21 cellular contexts compared by ENCODE assay signal in the genomic region with DNA sequence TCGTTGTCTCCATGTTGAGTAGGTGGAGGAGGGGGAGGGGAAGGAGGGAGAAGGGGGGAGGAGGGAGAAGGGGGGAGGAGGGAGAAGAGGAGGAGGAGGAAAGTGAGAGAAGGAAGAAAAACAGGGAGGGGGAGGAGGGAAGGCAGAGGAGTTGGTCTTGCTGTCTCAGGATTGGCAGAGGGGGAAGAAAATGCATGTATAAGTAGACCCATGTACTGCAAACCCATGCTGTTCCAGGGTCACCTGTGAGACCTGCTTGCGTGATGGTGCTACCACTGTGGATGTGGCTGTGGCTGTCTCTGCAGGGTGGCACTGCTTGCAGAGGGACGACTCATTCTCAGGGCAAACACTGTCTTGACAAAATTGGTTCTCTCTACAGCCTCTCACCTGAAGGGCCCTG.
DNase-seq lines count a peak whose midpoint lies in the region; ATAC-seq and TF ChIP-seq lines count a peak whose summit lies in the region.
"Had no signal": no experiment of that assay in that cellular context is flagged by ENCODE, and none has a peak within 500 bp of the region (broad histone marks: within the 10 kb centered on the region; RNA-seq: fewer than 3 reads in every experiment).

No MANE protein-coding gene starts in this region.

- H3F3A ChIP-seq in DOHH2 (ENCODE audit: control insufficient read depth, insufficient read depth) (0 out of 2 replicates have a peak, but pooled peaks cover 4% of the 10 kb centered on the region), OCI-LY1 (ENCODE audit: insufficient read depth, low read length) (no peaks in the 10 kb centered on the region)

- H3K9me2 ChIP-seq in DOHH2 (replicated peaks; ENCODE audit: control insufficient read depth, low read length) (no peaks in the 10 kb centered on the region), OCI-LY1 (ENCODE audit: low read depth, low read length) (no peaks in the 10 kb centered on the region)

- peak overlapping the region; percentile 53 for H3K4me3 ChIP-seq in DOHH2 (ENCODE audit: low read length)
- H3K4me3 ChIP-seq in OCI-LY1 (ENCODE audit: low read depth, low read length, poor library complexity, severe bottlenecking), result no peak overlapping the region
- no peak overlapping the region for H3K4me3 ChIP-seq in osteoblast (ENCODE audit: insufficient read depth, low read length)
- H3K4me3 ChIP-seq: A549; BLaER1 treated with 17β-estradiol and CSF1 and Interleukin-3, amounts not matched to agents 10 nM and 100 nM had no signal

- H3K4me1 ChIP-seq in DOHH2 (ENCODE audit: control insufficient read depth, low read length), result peaks cover 34% of the 10 kb centered on the region
- peaks cover 28% of the 10 kb centered on the region for H3K4me1 ChIP-seq in OCI-LY1 (ENCODE audit: insufficient read depth, low read length, severe bottlenecking)
- H3K4me1 ChIP-seq in osteoblast (ENCODE audit: insufficient read depth, low read length), result no peaks in the 10 kb centered on the region
- H3K4me1 ChIP-seq: A549; BE2C; BLaER1 treated with 17β-estradiol and CSF1 and Interleukin-3, amounts not matched to agents 10 nM and 100 nM had no signal

- ATAC-seq in HG02678 (IDR thresholded peaks at IDR 0.05; ENCODE audit: unreplicated experiment), result no peak
- ATAC-seq: A549 had no signal

- H3K36me3 ChIP-seq in DOHH2 (ENCODE audit: control insufficient read depth, low read length), result peaks cover 23% of the 10 kb centered on the region
- H3K36me3 ChIP-seq in OCI-LY1 (ENCODE audit: insufficient read depth, low read length), result peaks cover 26% of the 10 kb centered on the region
- no peaks in the 10 kb centered on the region for H3K36me3 ChIP-seq in osteoblast (ENCODE audit: insufficient read depth, low read length)

- H4K20me1 ChIP-seq in DOHH2 (ENCODE audit: control insufficient read depth, insufficient read depth, low read depth, low read length), result no peaks in the 10 kb centered on the region
- H4K20me1 ChIP-seq in OCI-LY1 (ENCODE audit: insufficient read depth, low read length), result no peaks in the 10 kb centered on the region
- no peaks in the 10 kb centered on the region for H4K20me1 ChIP-seq in osteoblast (ENCODE audit: insufficient read depth, low read length)
- H4K20me1 ChIP-seq: BLaER1 treated with 17β-estradiol and CSF1 and Interleukin-3, amounts not matched to agents 10 nM and 100 nM had no signal

- no peak for TF ChIP-seq CTCF in DOHH2 (IDR thresholded peaks at IDR 0.05; ENCODE audit: low read depth, low read length, poor library complexity, severe bottlenecking)
- TF ChIP-seq CTCF in OCI-LY1 (IDR thresholded peaks at IDR 0.05; ENCODE audit: low read length), result no peak
- no peak for TF ChIP-seq CTCF in osteoblast (IDR thresholded peaks at IDR 0.05; ENCODE audit: extremely low read depth, low read depth, low read length)

- H3K4me2 ChIP-seq in DOHH2 (ENCODE audit: low read length) (peak overlapping the region; percentile 72), OCI-LY1 (ENCODE audit: low read length) (peak overlapping the region; percentile 40; the same call in 1 of the 2 replicates), osteoblast (ENCODE audit: insufficient read depth, low read length) (no peak overlapping the region)
- H3K4me2 ChIP-seq: A549; BLaER1 treated with 17β-estradiol and CSF1 and Interleukin-3, amounts not matched to agents 10 nM and 100 nM had no signal

- no peaks in the 10 kb centered on the region for H3K27me3 ChIP-seq in DOHH2 (ENCODE audit: control insufficient read depth, low read length)
- H3K27me3 ChIP-seq in OCI-LY1 (ENCODE audit: insufficient read depth, low read length), result no peaks in the 10 kb centered on the region
- no peaks in the 10 kb centered on the region for H3K27me3 ChIP-seq in osteoblast (ENCODE audit: insufficient read depth, low read length)
- H3K27me3 ChIP-seq: BE2C; BLaER1 treated with 17β-estradiol and CSF1 and Interleukin-3, amounts not matched to agents 10 nM and 100 nM had no signal

- H3K79me2 ChIP-seq in DOHH2 (ENCODE audit: control insufficient read depth, low read length) (no peaks in the 10 kb centered on the region), OCI-LY1 (ENCODE audit: insufficient read depth, low read length) (no peaks in the 10 kb centered on the region), osteoblast (ENCODE audit: insufficient read depth, low read length) (no peaks in the 10 kb centered on the region)

- H3K27ac ChIP-seq in DOHH2 (ENCODE audit: low read depth, low read length) (peak overlapping the region; percentile 61; the same call in 1 of the 2 replicates), OCI-LY1 (ENCODE audit: low read depth, low read length, poor library complexity, severe bottlenecking) (no peak overlapping the region), osteoblast (ENCODE audit: low read depth, low read length) (no peak overlapping the region)
- H3K27ac ChIP-seq: A549; BLaER1 treated with 17β-estradiol and CSF1 and Interleukin-3, amounts not matched to agents 10 nM and 100 nM had no signal

- H3K9me3 ChIP-seq in DOHH2 (ENCODE audit: control insufficient read depth, insufficient read depth, low read length) (no peaks in the 10 kb centered on the region), OCI-LY1 (ENCODE audit: low read length) (no peaks in the 10 kb centered on the region), osteoblast (ENCODE audit: low read depth, low read length) (no peaks in the 10 kb centered on the region)
- H3K9me3 ChIP-seq: A549, BE2C had no signal

- H2AFZ ChIP-seq in OCI-LY1 (ENCODE audit: low read length), result no peak overlapping the region
- no peak overlapping the region for H2AFZ ChIP-seq in osteoblast (ENCODE audit: low read length)

- no peak overlapping the region for H3K9ac ChIP-seq in OCI-LY1 (ENCODE audit: low read length)
- H3K9ac ChIP-seq: BLaER1 treated with 17β-estradiol and CSF1 and Interleukin-3, amounts not matched to agents 10 nM and 100 nM had no signal

- peak; percentile 16 for DNase-seq in SW480 (ENCODE audit: low spot score)
- DNase-seq in osteoblast (ENCODE audit: insufficient read length, low spot score, missing footprints), result peak; percentile 32
- no peak for DNase-seq in cortex of kidney (lab: John Stamatoyannopoulos, UW)
- DNase-seq in T-helper 9 cell, result no peak
- DNase-seq: 8988T; ACHN; AML-193; BE2C; CD4-positive, alpha-beta T cell; CD8-positive, alpha-beta memory T cell; DMS 273 treated with DMSO at 0.1 percent for 48 hours; DMS79; GF-D8; GOT3; H7; HCEC 1CT had no signal

Comparison
In these comparisons a context has a peak if more than half of its experiments do, and no peak if none do; other contexts are left out.
1. DNase-seq: peak in SW480 (single experiment) and osteoblast (single experiment); none in cortex of kidney (single experiment) and T-helper 9 cell (single experiment).